20 cellular contexts compared by ENCODE assay signal in the genomic region with DNA sequence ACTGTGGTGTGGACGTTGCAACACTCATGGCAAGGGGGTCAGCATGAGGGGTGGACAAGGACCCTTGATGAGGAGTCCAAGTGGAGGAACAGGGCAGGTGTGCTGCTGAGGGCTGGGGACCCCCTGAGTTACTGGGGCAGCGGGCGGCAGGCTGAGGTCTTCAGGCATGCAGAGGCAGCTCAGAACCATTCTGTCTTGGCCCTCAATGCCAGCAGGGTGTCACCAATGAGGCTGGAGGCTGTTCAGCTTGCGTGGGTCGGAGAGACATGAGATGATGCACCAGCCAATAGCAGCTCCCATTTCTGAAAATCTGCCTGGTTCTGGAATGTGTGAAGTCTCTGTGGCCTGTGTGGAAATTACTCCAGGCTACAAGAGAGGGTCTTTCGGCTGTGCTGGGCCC.
"Had no signal": no experiment of that assay in that cellular context is flagged by ENCODE, and none has a peak within 500 bp of the region (broad histone marks: within the 10 kb centered on the region; RNA-seq: fewer than 3 reads in every experiment).

No MANE protein-coding gene starts in this region.

- DNase-seq: effector CD4-positive, alpha-beta T cell; endodermal cell; erythroblast; foreskin melanocyte; heart left ventricle; hippocampal formation; left colon; mesendoderm; naive B cell; small intestine; stimulated activated CD4-positive, alpha-beta T cell treated with anti-CD3 and anti-CD28 coated beads, Interleukin-2, amount 100 ng/mL, for 48 hours; stimulated activated CD8-positive, alpha-beta memory T cell treated with anti-CD3 and anti-CD28 coated beads, Interleukin-4, amount 100 ng/mL, for 48 hours; stimulated activated naive CD8-positive, alpha-beta T cell treated with anti-CD3 and anti-CD28 coated beads, Interleukin-15, Interleukin-2, amounts not matched to agents 100 U/mL and 50 U/mL, for 24 hours; thyroid gland; upper lobe of left lung had no signal

- H3K4me1 Mint-ChIP-seq: endodermal cell; naive B cell; nephron; stimulated activated effector memory CD8-positive, alpha-beta T cell treated with anti-CD3 and anti-CD28 coated beads, Interleukin-12 subunit alpha, Interleukin-12 subunit beta, amount 100 ng/mL, for 72 hours had no signal

- H3K27ac Mint-ChIP-seq: endodermal cell; naive B cell; nephron; stimulated activated effector memory CD8-positive, alpha-beta T cell treated with anti-CD3 and anti-CD28 coated beads, Interleukin-12 subunit alpha, Interleukin-12 subunit beta, amount 100 ng/mL, for 72 hours had no signal

- H3K4me1 ChIP-seq: heart left ventricle, suprapubic skin, upper lobe of left lung, vagina had no signal

- H3K4me3 Mint-ChIP-seq: endodermal cell; nephron; stimulated activated effector memory CD8-positive, alpha-beta T cell treated with anti-CD3 and anti-CD28 coated beads, Interleukin-12 subunit alpha, Interleukin-12 subunit beta, amount 100 ng/mL, for 72 hours had no signal

- H3K27ac ChIP-seq: coronary artery, heart left ventricle, suprapubic skin, thyroid gland, upper lobe of left lung, vagina had no signal

- H3K4me3 ChIP-seq: coronary artery, heart left ventricle, suprapubic skin, thyroid gland, upper lobe of left lung, vagina had no signal

- H3K9me3 ChIP-seq: heart left ventricle, suprapubic skin, thyroid gland, upper lobe of left lung, vagina had no signal

- H3K36me3 Mint-ChIP-seq: naive B cell; stimulated activated effector memory CD8-positive, alpha-beta T cell treated with anti-CD3 and anti-CD28 coated beads, Interleukin-12 subunit alpha, Interleukin-12 subunit beta, amount 100 ng/mL, for 72 hours had no signal

- H3K36me3 ChIP-seq: heart left ventricle, suprapubic skin, thyroid gland, upper lobe of left lung, vagina had no signal

- H3K9me3 Mint-ChIP-seq: endodermal cell; stimulated activated effector memory CD8-positive, alpha-beta T cell treated with anti-CD3 and anti-CD28 coated beads, Interleukin-12 subunit alpha, Interleukin-12 subunit beta, amount 100 ng/mL, for 72 hours had no signal

- H3K27me3 ChIP-seq: heart left ventricle, suprapubic skin, thyroid gland, upper lobe of left lung, vagina had no signal
